ENCODE assay signal across 10 cellular contexts in the genomic region with DNA sequence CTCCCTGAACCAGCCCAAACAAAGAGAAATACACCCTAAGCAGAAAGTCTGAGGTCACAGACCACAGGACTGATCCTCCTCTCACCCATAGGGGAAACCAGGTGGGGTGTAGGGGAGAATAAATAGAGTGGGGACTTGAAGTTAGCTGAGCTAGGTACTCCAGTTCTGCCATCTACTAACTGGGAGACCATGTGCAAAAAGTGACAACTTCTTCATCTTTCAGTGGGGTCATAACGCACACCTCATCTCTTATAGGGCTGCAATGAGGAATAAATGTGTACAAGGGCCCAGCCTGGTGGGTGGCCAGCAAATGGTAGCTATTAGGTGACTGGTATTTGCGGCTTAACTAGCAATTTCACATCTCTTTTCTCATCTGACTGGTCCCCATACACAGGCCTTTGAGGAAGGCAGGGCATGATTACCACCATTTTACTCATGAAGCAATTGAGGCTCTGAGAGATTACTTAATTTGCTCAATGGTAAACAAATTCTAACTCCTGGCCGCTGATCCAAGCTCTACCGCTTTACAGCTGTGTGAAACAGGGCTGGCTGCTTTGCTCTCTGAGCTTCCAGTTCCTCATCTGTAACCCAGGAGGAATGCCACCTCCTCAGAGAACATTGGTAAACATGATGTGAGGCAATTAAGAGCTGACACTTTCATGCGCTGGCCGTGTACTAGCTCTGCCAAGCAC. TPM values are rescaled to one million over a fixed set of nuclear protein-coding genes. Genes with fewer than 3 reads are reported as not detected.
DNase-seq lines count a peak whose midpoint lies in the region; ATAC-seq, FAIRE-seq and TF ChIP-seq lines count a peak whose summit lies in the region.
"Had no signal": no experiment of that assay in that cellular context is flagged by ENCODE, and none has a peak within 500 bp of the region (broad histone marks: within the 10 kb centered on the region; RNA-seq: fewer than 3 reads in every experiment).

No MANE protein-coding gene starts in this region.

- peaks cover 86 to 100% (median 92%) of the 10 kb centered on the region in 7 donors for H3K4me1 Mint-ChIP-seq in naive thymus-derived CD4-positive, alpha-beta T cell

- peaks cover 97% of the 10 kb centered on the region for H3K4me1 ChIP-seq in KMS-11 (ENCODE audit: low read depth, poor library complexity, severe bottlenecking)
- peaks cover 93 to 97% of the 10 kb centered on the region in 2 donors for H3K4me1 ChIP-seq in naive thymus-derived CD4-positive, alpha-beta T cell (ENCODE audit: control insufficient read depth in 2 of 2, insufficient read depth in 2 of 2, low read length in 2 of 2)

- H3K27ac Mint-ChIP-seq in naive thymus-derived CD4-positive, alpha-beta T cell, result peak overlapping the region; percentile 88 to 99 (median 97)

- peaks cover 0 to 39% (median 8%) of the 10 kb centered on the region in 5 donors for H3K36me3 Mint-ChIP-seq in naive thymus-derived CD4-positive, alpha-beta T cell

- POLR2A ChIA-PET in naive thymus-derived CD4-positive, alpha-beta T cell (lab: Charles Lee), result interaction anchor here (0.5 to 48.9 kb wide), 5 partner anchors 9 to 345 kb away, joined by 3 to 1265 read pairs (median 18); a partner anchor contains a TSS

- intact Hi-C loops in naive thymus-derived CD4-positive, alpha-beta T cell (cut with micrococcal nuclease), result loop anchor here (5.0 kb wide), 2 partner anchors 112 to 282 kb away; a partner anchor contains a TSS

- no peaks in the 10 kb centered on the region for H3K27me3 Mint-ChIP-seq in naive thymus-derived CD4-positive, alpha-beta T cell

- CTCF ChIA-PET in naive thymus-derived CD4-positive, alpha-beta T cell (lab: Charles Lee), result interaction anchor here (0.6 to 12.2 kb wide), 10 partner anchors 9 to 968 kb away, joined by 3 to 74 read pairs (median 3); a partner anchor contains a TSS

- DNase-seq in GM12892 (ENCODE audit: insufficient read length), result no peak
- DNase-seq in bronchial epithelial cell (ENCODE audit: low read depth), result peak; percentile 85
- peak in 7 of 9 donors; percentile 54 to 68 (median 58) for DNase-seq in naive thymus-derived CD4-positive, alpha-beta T cell
- no peak for DNase-seq in ACHN

- TF ChIP-seq CTCF in KMS-11 (conservative IDR thresholded peaks at IDR 0.05; ENCODE audit: low read depth, low read length) (no peak), bronchial epithelial cell (IDR thresholded peaks at IDR 0.05; ENCODE audit: insufficient read depth, low read length, severe bottlenecking) (no peak)

- no peak overlapping the region for H2AFZ ChIP-seq in KMS-11 (ENCODE audit: low read depth)

- FAIRE-seq in GM12892 (lab: Jason Lieb, UNC) (peak; percentile 92), bronchial epithelial cell (lab: Jason Lieb, UNC) (peak; percentile 90)

- no peaks in the 10 kb centered on the region for H3K36me3 ChIP-seq in KMS-11 (ENCODE audit: insufficient read depth)
- no peaks in the 10 kb centered on the region for H3K36me3 ChIP-seq in bronchial epithelial cell (ENCODE audit: control insufficient read depth, insufficient read depth, low read length)
- H3K36me3 ChIP-seq in naive thymus-derived CD4-positive, alpha-beta T cell (ENCODE audit: control insufficient read depth in 2 of 3, insufficient read depth in 3 of 3, low read length in 3 of 3), result no peaks in the 10 kb centered on the region

- peaks cover 0 to 3% (median 0%) of the 10 kb centered on the region in 11 donors for H3K9me3 Mint-ChIP-seq in naive thymus-derived CD4-positive, alpha-beta T cell

- H3K9ac ChIP-seq in KMS-11, result peak overlapping the region; percentile 33; the same call in 1 of the 2 replicates

- H4K20me1 ChIP-seq in KMS-11 (ENCODE audit: insufficient read depth), result no peaks in the 10 kb centered on the region

- H3K27me3 ChIP-seq in KMS-11 (ENCODE audit: insufficient read depth, low read depth), result no peaks in the 10 kb centered on the region
- H3K27me3 ChIP-seq in bronchial epithelial cell (ENCODE audit: control insufficient read depth, insufficient read depth, low read length), result no peaks in the 10 kb centered on the region
- H3K27me3 ChIP-seq in naive thymus-derived CD4-positive, alpha-beta T cell (ENCODE audit: control insufficient read depth in 2 of 2, insufficient read depth in 2 of 2, low read length in 2 of 2), result no peaks in the 10 kb centered on the region

- peaks cover 50% of the 10 kb centered on the region; the same call in 1 of the 2 replicates for H3K79me2 ChIP-seq in KMS-11 (ENCODE audit: insufficient read depth, low read depth)

- in situ Hi-C loops in ACHN (cut with HindIII; ENCODE audit: low pct_ligation_motif_present, low pct_unique_long_range_greater_than_20kb, low sequenced_read_pairs), result no loop called here

- no peak overlapping the region for H3K4me3 ChIP-seq in KMS-11 (IDR thresholded peaks at IDR 0.05; ENCODE audit: insufficient read depth, low read depth, low read length)
- H3K4me3 ChIP-seq in bronchial epithelial cell (ENCODE audit: low read depth, low read length), result no peak overlapping the region
- H3K4me3 ChIP-seq in naive thymus-derived CD4-positive, alpha-beta T cell (ENCODE audit: low read length), result peak overlapping the region; percentile 36

- no peaks in the 10 kb centered on the region for H3K9me3 ChIP-seq in naive thymus-derived CD4-positive, alpha-beta T cell (ENCODE audit: control insufficient read depth in 2 of 3, low read length in 3 of 3)

- H3K4me2 ChIP-seq in KMS-11, result peak overlapping the region; percentile 95

- peak overlapping the region; percentile 48 to 87 (median 80) for H3K4me3 Mint-ChIP-seq in naive thymus-derived CD4-positive, alpha-beta T cell

- peak; percentile 56 for ATAC-seq in naive thymus-derived CD4-positive, alpha-beta T cell
- ATAC-seq in HG02970 (IDR thresholded peaks at IDR 0.05; ENCODE audit: low FRiP score, unreplicated experiment), result no peak
- no peak for ATAC-seq in GM19328 (IDR thresholded peaks at IDR 0.05; ENCODE audit: unreplicated experiment)
- ATAC-seq in HG03439 (IDR thresholded peaks at IDR 0.05; ENCODE audit: unreplicated experiment), result no peak
- ATAC-seq: Panc1 had no signal

- H3K27ac ChIP-seq in KMS-11, result peak overlapping the region; percentile 88
- peak overlapping the region; percentile 75 for H3K27ac ChIP-seq in naive thymus-derived CD4-positive, alpha-beta T cell (ENCODE audit: low read depth, low read length)

- TF ChIP-seq POLR2A in GM12892 (IDR thresholded peaks at IDR 0.05; ENCODE audit: low read depth, low read length), result no peak

RNA-seq across cellular contexts. Expression of a gene that starts 16.6 kb away (rescaled TPM):
- 11.7 TPM for polyA plus RNA-seq in GM12892 (2012; ENCODE audit: missing spikeins)
- total RNA-seq in bronchial epithelial cell, result 6.6 and 12.2 TPM in 2 replicates
- 10 to 100 TPM; 47.2 to 73.8 (median 70.9) TPM for total RNA-seq in naive thymus-derived CD4-positive, alpha-beta T cell
- 10 to 100 TPM; 62.6 to 84.7 TPM for polyA plus RNA-seq in naive thymus-derived CD4-positive, alpha-beta T cell

RNA-seq across cellular contexts. Expression of a gene that starts 20.8 kb away (rescaled TPM):
- polyA plus RNA-seq in GM12892 (2012; ENCODE audit: missing spikeins), result 4.7 TPM
- total RNA-seq in bronchial epithelial cell, result 2.4 and 7.0 TPM in 2 replicates
- 10 to 100 TPM; 12.4 to 21.3 (median 17.9) TPM for total RNA-seq in naive thymus-derived CD4-positive, alpha-beta T cell
- polyA plus RNA-seq in naive thymus-derived CD4-positive, alpha-beta T cell, result 10 to 100 TPM; 19.0 to 43.0 TPM

RNA-seq across cellular contexts. Expression of a gene that starts 43.5 kb away (rescaled TPM):
- not detected for polyA plus RNA-seq in GM12892 (2012; ENCODE audit: missing spikeins)
- total RNA-seq in bronchial epithelial cell, result not detected in 2 replicates
- total RNA-seq in naive thymus-derived CD4-positive, alpha-beta T cell, result 100 to 1,000 TPM in 1 of 5 experiments, 10 to 100 TPM in 2, 1 to 10 TPM in 1, under 1 TPM in 1; 0.49 to 158 (median 46.0) TPM
- 1 to 10 TPM; 2.0 to 6.3 TPM for polyA plus RNA-seq in naive thymus-derived CD4-positive, alpha-beta T cell
- total RNA-seq: lung microvascular endothelial cell had no signal

RNA-seq across cellular contexts. Expression of a gene that starts 46.6 kb away (rescaled TPM):
- 55.5 TPM for polyA plus RNA-seq in GM12892 (2012; ENCODE audit: missing spikeins)
- total RNA-seq in bronchial epithelial cell, result 17.9 and 20.1 TPM in 2 replicates
- total RNA-seq in naive thymus-derived CD4-positive, alpha-beta T cell, result 100 to 1,000 TPM; 267 to 341 (median 284) TPM
- 100 to 1,000 TPM in 1 of 2 donors, 10 to 100 TPM in 1; 83.2 to 115 TPM for polyA plus RNA-seq in naive thymus-derived CD4-positive, alpha-beta T cell

RNA-seq across cellular contexts. Expression of a gene that starts 46.7 kb away (rescaled TPM):
- polyA plus RNA-seq in GM12892 (2012; ENCODE audit: missing spikeins), result 0.76 TPM
- 0.38 and 0.53 TPM in 2 replicates for total RNA-seq in bronchial epithelial cell
- total RNA-seq in naive thymus-derived CD4-positive, alpha-beta T cell, result 1 to 10 TPM; 1.8 to 6.9 (median 3.2) TPM
- 1 to 10 TPM; 1.4 to 2.1 TPM for polyA plus RNA-seq in naive thymus-derived CD4-positive, alpha-beta T cell

Comparison
In these comparisons a context has a peak if more than half of its experiments do, and no peak if none do; other contexts are left out.
1. DNase-seq: peak in bronchial epithelial cell (single experiment) and naive thymus-derived CD4-positive, alpha-beta T cell (7 of 9); none in GM12892 (single experiment) and ACHN (single experiment).